8 cellular contexts compared by ENCODE assay signal in genomic region chr6:16316741-16317251, GRCh38.
DNase-seq lines count a peak whose midpoint lies in the region; ATAC-seq and TF ChIP-seq lines count a peak whose summit lies in the region.

No MANE protein-coding gene starts in this region.

- H3K4me3 ChIP-seq in tibial artery = no peak overlapping the region

- no peak for ATAC-seq in activated CD4-positive, CD25-positive, alpha-beta regulatory T cell treated with anti-CD3 and anti-CD28 coated beads, Interleukin-2, amount 50 U/mL, for 24 hours

- intact Hi-C loops in tibial artery (cut with DNase I; ENCODE audit: low total_unique reads) = no loop called here

- peak; percentile 47 for DNase-seq in stimulated activated CD4-positive, alpha-beta T cell treated with anti-CD3 and anti-CD28 coated beads, Interleukin-15, amount 100 ng/mL, for 24 hours
- DNase-seq in stimulated activated CD4-positive, alpha-beta T cell treated with anti-CD3 and anti-CD28 coated beads, Interleukin-4, amount 100 ng/mL, for 1 hour = no peak
- DNase-seq in NCI-H146 (lab: John Stamatoyannopoulos, UW) (peak; percentile 71), iris pigment epithelial cell (ENCODE audit: low read depth) (peak; percentile 54), tibial artery (peak in 1 of 2 donors; percentile 62)
- peak; percentile 36 to 49 for DNase-seq in activated T-cell treated with anti-CD3 and anti-CD28 coated beads, Interleukin-2, amount 50 U/mL, for 48 hours
- no peak for DNase-seq in activated effector memory CD4-positive, alpha-beta T cell treated with anti-CD3 and anti-CD28 coated beads, Interleukin-2, amount 50 U/mL, for 16 hours

- no peaks in the 10 kb centered on the region for H3K27me3 ChIP-seq in tibial artery

- H3K27ac ChIP-seq in tibial artery = peak overlapping the region; percentile 92 to 96

- peak; percentile 48 to 55 for TF ChIP-seq CTCF in tibial artery (IDR thresholded peaks at IDR 0.05)

- peaks cover 0 to 58% (median 38%) of the 10 kb centered on the region in 4 donors for H3K4me1 ChIP-seq in tibial artery

- H3K36me3 ChIP-seq in tibial artery = no peaks in the 10 kb centered on the region

- no peaks in the 10 kb centered on the region for H3K9me3 ChIP-seq in tibial artery

Comparison
In these comparisons a context has a peak if more than half of its experiments do, and no peak if none do; other contexts are left out.
1. DNase-seq: peak in stimulated activated CD4-positive, alpha-beta T cell treated with anti-CD3 and anti-CD28 coated beads, Interleukin-15, amount 100 ng/mL, for 24 hours (single experiment), NCI-H146 (single experiment), activated T-cell treated with anti-CD3 and anti-CD28 coated beads, Interleukin-2, amount 50 U/mL, for 48 hours (2 of 2) and iris pigment epithelial cell (single experiment); none in stimulated activated CD4-positive, alpha-beta T cell treated with anti-CD3 and anti-CD28 coated beads, Interleukin-4, amount 100 ng/mL, for 1 hour (single experiment) and activated effector memory CD4-positive, alpha-beta T cell treated with anti-CD3 and anti-CD28 coated beads, Interleukin-2, amount 50 U/mL, for 16 hours (single experiment).